Comparison of ENCODE assay signal across 11 cellular contexts in genomic region chr13:112874751-112875300, GRCh38.
DNase-seq lines count a peak whose midpoint lies in the region; ATAC-seq, FAIRE-seq and TF ChIP-seq lines count a peak whose summit lies in the region.
"Had no signal": no experiment of that assay in that cellular context is flagged by ENCODE, and none has a peak within 500 bp of the region (broad histone marks: within the 10 kb centered on the region; RNA-seq: fewer than 3 reads in every experiment).

No MANE protein-coding gene starts in this region.

- CTCF ChIA-PET in activated naive CD4-positive, alpha-beta T cell treated with anti-CD3 and anti-CD28 coated beads for 36 hours (lab: Charles Lee) = interaction anchor here (0.6 to 2.6 kb wide), 12 partner anchors 9 to 364 kb away, joined by 3 to 48 read pairs (median 3); no protein-coding TSS in a partner anchor
- CTCF ChIA-PET in HepG2 (lab: Yijun Ruan, JAX; ENCODE audit: low intra/inter-chr PET ratio, low total read pairs) = interaction anchor here (1.4 kb wide), 1 partner anchor 234 kb away, joined by 7 read pairs; no protein-coding TSS in a partner anchor

- H3K4me1 ChIP-seq in RWPE2 (ENCODE audit: insufficient read depth, poor library complexity, severe bottlenecking) = no peaks in the 10 kb centered on the region
- H3K4me1 ChIP-seq in HepG2 (ENCODE audit: insufficient read depth, low read length) = peaks cover 6% of the 10 kb centered on the region; the same call in 1 of the 2 replicates
- H3K4me1 ChIP-seq: psoas muscle, vagina had no signal

- DNase-seq in activated naive CD4-positive, alpha-beta T cell treated with anti-CD3 and anti-CD28 coated beads for 36 hours = peak; percentile 2
- DNase-seq in activated naive CD4-positive, alpha-beta T cell (lab: John Stamatoyannopoulos, UW) = no peak
- DNase-seq in RWPE2 (ENCODE audit: low spot score) = no peak
- DNase-seq in HepG2 (ENCODE audit: low spot score) = no peak
- no peak for DNase-seq in NK-92 (lab: John Stamatoyannopoulos, UW; ENCODE audit: unreplicated experiment)

- no TSS peak for BruUV-seq in HepG2 (replicated peaks; lab: Mats Ljungman, UMichigan)

- H3K4me3 Mint-ChIP-seq in activated naive CD4-positive, alpha-beta T cell treated with anti-CD3 and anti-CD28 coated beads for 36 hours = no peak overlapping the region
- no peak overlapping the region for H3K4me3 Mint-ChIP-seq in stimulated activated memory B cell treated with anti-CD40 and anti-IgM and Interleukin-4, amounts not matched to agents 10 μg/mL and 1 μg/mL and 100 μg/mL, for 72 hours

- H3K36me3 ChIP-seq in RWPE2 (ENCODE audit: low read depth) = no peaks in the 10 kb centered on the region
- H3K36me3 ChIP-seq in HepG2 (replicated peaks in 1 of 2; ENCODE audit: control insufficient read depth in 1 of 2, insufficient read depth in 2 of 2, low read length in 2 of 2) = peaks cover 27 to 63% of the 10 kb centered on the region in 2 experiments

- 88% methylated on average over 11 of the region's 19 CpGs for WGBS in HepG2 (ENCODE audit: low lambda C conversion rate)

- POLR2A ChIA-PET in HepG2 (lab: Yijun Ruan, JAX) = no interaction called here

- no peaks in the 10 kb centered on the region for H3K27me3 Mint-ChIP-seq in activated naive CD4-positive, alpha-beta T cell treated with anti-CD3 and anti-CD28 coated beads for 36 hours (ENCODE audit: low read depth)
- no peaks in the 10 kb centered on the region for H3K27me3 Mint-ChIP-seq in stimulated activated memory B cell treated with anti-CD40 and anti-IgM and Interleukin-4, amounts not matched to agents 10 μg/mL and 1 μg/mL and 100 μg/mL, for 72 hours

- H3K4me2 ChIP-seq in HepG2 (ENCODE audit: low read depth, low read length) = no peak overlapping the region

- H3K4me3 ChIP-seq in RWPE2 (ENCODE audit: severe bottlenecking) (no peak overlapping the region), HepG2 (replicated peaks in 1 of 3; ENCODE audit: insufficient read depth in 1 of 3, low read depth in 2 of 3, low read length in 3 of 3) (no peak overlapping the region)
- H3K4me3 ChIP-seq: psoas muscle, vagina had no signal

- no peak overlapping the region for H3K9ac ChIP-seq in HepG2 (ENCODE audit: insufficient read depth, low read depth, low read length)

- H3K9me3 ChIP-seq in RWPE2 (ENCODE audit: severe bottlenecking) = no peaks in the 10 kb centered on the region
- H3K9me3 ChIP-seq in HepG2 (ENCODE audit: low read length) = no peaks in the 10 kb centered on the region
- H3K9me3 ChIP-seq: heart right ventricle, psoas muscle, vagina had no signal

- TF ChIP-seq CTCF in RWPE2 (IDR thresholded peaks at IDR 0.05; ENCODE audit: poor library complexity, severe bottlenecking) = peak; percentile 53
- TF ChIP-seq CTCF in HepG2 (CRISPR knock-in tag; IDR thresholded peaks at IDR 0.05) = no peak

- intact Hi-C loops in activated naive CD4-positive, alpha-beta T cell treated with anti-CD3 and anti-CD28 coated beads for 36 hours (cut with micrococcal nuclease) = loop anchor here (1.0 kb wide), 3 partner anchors 186 to 258 kb away; no protein-coding TSS in a partner anchor
- intact Hi-C loops in HepG2 (cut with micrococcal nuclease; ENCODE audit: unreplicated experiment) = loop anchor here (1.0 kb wide), 2 partner anchors 235 to 258 kb away; no protein-coding TSS in a partner anchor

- no peaks in the 10 kb centered on the region for H3K27me3 ChIP-seq in RWPE2 (ENCODE audit: insufficient read depth, poor library complexity, severe bottlenecking)
- no peaks in the 10 kb centered on the region for H3K27me3 ChIP-seq in HepG2 (ENCODE audit: control insufficient read depth in 1 of 2, insufficient read depth in 2 of 2, low read length in 2 of 2)
- H3K27me3 ChIP-seq: heart right ventricle, vagina had no signal

- peaks cover 19% of the 10 kb centered on the region for H3K4me1 Mint-ChIP-seq in activated naive CD4-positive, alpha-beta T cell treated with anti-CD3 and anti-CD28 coated beads for 36 hours (ENCODE audit: low read depth)
- peaks cover 39% of the 10 kb centered on the region for H3K4me1 Mint-ChIP-seq in stimulated activated memory B cell treated with anti-CD40 and anti-IgM and Interleukin-4, amounts not matched to agents 10 μg/mL and 1 μg/mL and 100 μg/mL, for 72 hours

- TF ChIP-seq EP300 in HepG2 (IDR thresholded peaks at IDR 0.05; ENCODE audit: low read depth in 2 of 2, low read length in 2 of 2) (no peak), HepG2 (CRISPR knock-in tag; IDR thresholded peaks at IDR 0.05; ENCODE audit: borderline replicate concordance) (no peak)

- in situ Hi-C loops in HepG2 (cut with HindIII; ENCODE audit: extremely low pct_ligation_motif_present, low pct_unique_long_range_greater_than_20kb) = loop anchor here (5.0 kb wide), 1 partner anchor 238 kb away; no protein-coding TSS in a partner anchor

- H4K20me1 ChIP-seq in HepG2 (ENCODE audit: insufficient read depth, low read length) = no peaks in the 10 kb centered on the region

- no peak for TF ChIP-seq RAD21 in HepG2 (CRISPR knock-in tag; IDR thresholded peaks at IDR 0.05)

- peaks cover 17% of the 10 kb centered on the region for H3K36me3 Mint-ChIP-seq in activated naive CD4-positive, alpha-beta T cell treated with anti-CD3 and anti-CD28 coated beads for 36 hours (ENCODE audit: low read depth)
- H3K36me3 Mint-ChIP-seq in stimulated activated memory B cell treated with anti-CD40 and anti-IgM and Interleukin-4, amounts not matched to agents 10 μg/mL and 1 μg/mL and 100 μg/mL, for 72 hours = peaks cover 32% of the 10 kb centered on the region

- TF ChIP-seq POLR2A in HepG2 (IDR thresholded peaks at IDR 0.05; ENCODE audit: insufficient read depth in 1 of 2, low read depth in 2 of 2, low read length in 2 of 2) (0 out of 4 replicates have a peak, but pooled peaks of 1 of the 2 experiments have one; percentile 8), GM18505 (IDR thresholded peaks at IDR 0.05; ENCODE audit: borderline replicate concordance, extremely low read depth, insufficient read depth, insufficient read length) (no peak)

- no peaks in the 10 kb centered on the region for H3K79me2 ChIP-seq in HepG2 (ENCODE audit: insufficient read depth, low read length)

- no peak overlapping the region for H3K27ac ChIP-seq in RWPE2 (ENCODE audit: poor library complexity, severe bottlenecking)
- H3K27ac ChIP-seq in HepG2 (ENCODE audit: extremely low read length, insufficient read depth, low read length) = no peak overlapping the region
- H3K27ac ChIP-seq: vagina had no signal

- H3K27ac Mint-ChIP-seq in activated naive CD4-positive, alpha-beta T cell treated with anti-CD3 and anti-CD28 coated beads for 36 hours = no peak overlapping the region
- H3K27ac Mint-ChIP-seq in stimulated activated memory B cell treated with anti-CD40 and anti-IgM and Interleukin-4, amounts not matched to agents 10 μg/mL and 1 μg/mL and 100 μg/mL, for 72 hours = peak overlapping the region; percentile 81

- no peak overlapping the region for H2AFZ ChIP-seq in HepG2 (ENCODE audit: low read length)

- no peak; the same call in 2 of the 3 replicates for ATAC-seq in RWPE2 (ENCODE audit: low read depth)
- ATAC-seq in HepG2 = no peak
- ATAC-seq in stimulated activated memory B cell treated with anti-CD40 and anti-IgM and Interleukin-4, amounts not matched to agents 10 μg/mL and 1 μg/mL and 100 μg/mL, for 72 hours = no peak
- no peak for ATAC-seq in HG03460 (IDR thresholded peaks at IDR 0.05; ENCODE audit: unreplicated experiment)
- no peak for ATAC-seq in GM18505 (IDR thresholded peaks at IDR 0.05; ENCODE audit: unreplicated experiment)

- FAIRE-seq in HepG2 (lab: Jason Lieb, UNC) = no peak

- no peaks in the 10 kb centered on the region for H3K9me3 Mint-ChIP-seq in activated naive CD4-positive, alpha-beta T cell treated with anti-CD3 and anti-CD28 coated beads for 36 hours
- peaks cover 4% of the 10 kb centered on the region for H3K9me3 Mint-ChIP-seq in stimulated activated memory B cell treated with anti-CD40 and anti-IgM and Interleukin-4, amounts not matched to agents 10 μg/mL and 1 μg/mL and 100 μg/mL, for 72 hours

TF ChIP-seq in HepG2, 621 proteins besides CTCF, POLR2A, EP300 and RAD21 (continues in another document):
- no peak for TF ChIP-seq PRDM4 (CRISPR knock-in tag; IDR thresholded peaks at IDR 0.05; ENCODE audit: borderline replicate concordance)
- no peak for TF ChIP-seq ZC3H13 (CRISPR knock-in tag; IDR thresholded peaks at IDR 0.05)
- no peak for TF ChIP-seq SP1 (IDR thresholded peaks at IDR 0.05)
- TF ChIP-seq SP1 (CRISPR knock-in tag; IDR thresholded peaks at IDR 0.05) = no peak
- no peak for TF ChIP-seq ZSCAN22 (CRISPR knock-in tag; IDR thresholded peaks at IDR 0.05)
- TF ChIP-seq ZNF660 (CRISPR knock-in tag; IDR thresholded peaks at IDR 0.05; ENCODE audit: borderline replicate concordance, low read depth) = no peak
- TF ChIP-seq IRF2 (CRISPR knock-in tag; IDR thresholded peaks at IDR 0.05) = peak; percentile 21; the same call in 1 of the 2 replicates
- 0 out of 2 replicates have a peak, but pooled peaks have one; percentile 20 for TF ChIP-seq PHF8 (CRISPR knock-in tag; IDR thresholded peaks at IDR 0.05)
- no peak for TF ChIP-seq ZNF329 (CRISPR knock-in tag; IDR thresholded peaks at IDR 0.05; ENCODE audit: low read depth)
